ENCODE assay signal across 1 cellular context in the genomic region with DNA sequence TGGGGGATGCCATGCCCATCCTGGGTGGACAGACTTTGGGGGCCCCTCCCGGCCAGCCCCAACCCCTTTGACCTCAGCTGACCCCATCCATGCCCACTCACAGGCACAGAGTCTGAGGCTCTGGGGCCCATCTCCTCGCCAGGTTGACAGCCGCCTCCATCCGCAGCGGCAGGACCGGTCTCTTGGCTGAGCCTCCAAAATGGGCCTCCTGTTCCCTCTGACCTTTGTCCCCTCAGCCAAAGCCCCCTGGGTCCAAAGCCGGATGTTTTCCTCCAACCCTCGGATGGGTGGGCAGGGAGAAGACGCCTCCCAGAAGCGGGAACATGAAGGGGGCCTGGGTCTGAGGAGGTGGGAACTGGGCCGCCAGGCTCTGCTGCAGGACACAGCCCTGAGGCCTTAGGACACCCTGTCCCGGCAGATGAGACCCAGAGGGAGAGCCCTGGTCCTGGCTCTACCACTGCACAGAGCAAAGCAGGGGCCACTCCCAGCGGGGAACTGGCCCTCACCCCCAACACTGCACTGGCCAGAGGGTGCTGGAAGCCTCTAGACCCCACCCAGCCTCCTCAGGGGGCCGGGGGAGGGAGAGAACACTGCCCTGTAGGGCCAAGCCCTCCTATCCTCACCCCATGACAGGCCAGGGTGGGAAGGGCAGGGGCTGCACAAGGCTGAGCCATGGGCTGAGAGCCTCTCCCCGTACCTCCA.
TF ChIP-seq lines count a peak whose summit lies in the region.

No MANE protein-coding gene starts in this region.

TF ChIP-seq in HepG2, 621 proteins besides CTCF, POLR2A, EP300 and RAD21 (continued from another document):
- TF ChIP-seq ZNF770 (CRISPR knock-in tag; IDR thresholded peaks at IDR 0.05): peak; percentile 49; the same call in 1 of the 2 replicates
